Comparison of ENCODE assay signal across 8 cellular contexts in the genomic region with DNA sequence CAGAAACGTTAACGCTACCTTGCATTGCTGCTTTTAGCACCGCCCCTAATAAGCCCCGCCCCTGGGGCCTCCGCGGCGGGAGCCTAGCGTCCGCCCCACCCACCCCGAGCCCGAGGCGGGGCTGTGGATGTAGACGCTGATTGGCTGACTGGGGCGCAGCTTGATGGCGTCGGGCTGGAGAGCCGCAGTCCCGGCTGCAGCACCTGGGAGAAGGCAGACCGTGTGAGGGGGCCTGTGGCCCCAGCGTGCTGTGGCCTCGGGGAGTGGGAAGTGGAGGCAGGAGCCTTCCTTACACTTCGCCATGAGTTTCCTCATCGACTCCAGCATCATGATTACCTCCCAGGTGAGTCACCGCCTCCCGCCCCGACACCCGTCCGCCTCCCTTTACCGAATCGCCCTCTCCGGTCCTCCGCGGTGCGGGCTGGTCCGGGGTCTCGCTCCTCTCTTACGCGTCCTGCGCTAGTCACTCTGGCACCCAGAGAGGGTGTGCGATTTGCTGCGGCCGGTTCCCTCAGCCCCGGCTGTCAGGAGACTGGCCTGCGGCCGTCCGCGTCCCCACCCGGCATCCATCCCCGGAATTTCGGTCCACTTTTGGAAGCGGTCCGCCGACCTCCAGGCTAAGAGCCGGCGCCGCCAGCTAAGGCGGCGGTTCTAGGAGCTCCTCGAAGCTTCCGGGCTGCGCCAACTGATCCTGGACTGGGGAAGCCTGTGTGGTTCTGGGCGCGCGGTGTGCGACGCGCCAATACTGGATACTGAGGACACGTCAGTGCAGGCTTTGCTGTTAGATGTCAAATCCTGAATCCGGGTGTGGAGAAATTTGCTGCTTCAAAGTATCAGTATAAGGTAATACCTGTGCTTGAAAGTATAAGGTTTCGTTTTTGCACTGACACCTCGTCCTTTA. TPM values are rescaled to one million over a fixed set of nuclear protein-coding genes. Genes with fewer than 3 reads are reported as not detected.
DNase-seq lines count a peak whose midpoint lies in the region; ATAC-seq and TF ChIP-seq lines count a peak whose summit lies in the region.
"Not testable (repeated sequence)": the region's sequence is repeated elsewhere in the genome, so short reads cannot be mapped to it uniquely, and the experiment has no call there.

A gene (plus strand): TSS at position 156 of the 901 bp plus-strand sequence. CDS start 146 bp downstream, at position 302.

- peak within 1 kb of the TSS; percentile 58 for H3K4me3 ChIP-seq in RWPE2 (ENCODE audit: severe bottlenecking)
- peak within 1 kb of the TSS; percentile 80 for H3K4me3 ChIP-seq in fibroblast of the aortic adventitia (ENCODE audit: low read depth, low read length)

- H3K27me3 Mint-ChIP-seq in nephron (ENCODE audit: low read depth); stimulated activated naive CD8-positive, alpha-beta T cell treated with anti-CD3 and anti-CD28 coated beads, Interleukin-15, Interleukin-2, amounts not matched to agents 100 ng/mL and 50 ng/mL, for 24 hours: not testable (repeated sequence)

- peak within 1 kb of the TSS; percentile 90 to 91 (median 91) for H3K4me3 Mint-ChIP-seq in nephron
- H3K4me3 Mint-ChIP-seq in stimulated activated naive CD8-positive, alpha-beta T cell treated with anti-CD3 and anti-CD28 coated beads, Interleukin-15, Interleukin-2, amounts not matched to agents 100 ng/mL and 50 ng/mL, for 24 hours, result peak within 1 kb of the TSS; percentile 85

- peak; percentile 97 for ATAC-seq in RWPE2 (ENCODE audit: low read depth)

- not testable (repeated sequence) for H3K36me3 Mint-ChIP-seq in nephron (ENCODE audit: low read depth); stimulated activated naive CD8-positive, alpha-beta T cell treated with anti-CD3 and anti-CD28 coated beads, Interleukin-15, Interleukin-2, amounts not matched to agents 100 ng/mL and 50 ng/mL, for 24 hours (ENCODE audit: low read depth)

- H3K9me3 ChIP-seq in RWPE2 (ENCODE audit: severe bottlenecking), result not testable (repeated sequence)

- peak within 1 kb of the TSS in 2 of 3 experiments; percentile 78 to 79 for H3K27ac Mint-ChIP-seq in nephron
- peak within 1 kb of the TSS; percentile 87 for H3K27ac Mint-ChIP-seq in stimulated activated naive CD8-positive, alpha-beta T cell treated with anti-CD3 and anti-CD28 coated beads, Interleukin-15, Interleukin-2, amounts not matched to agents 100 ng/mL and 50 ng/mL, for 24 hours

- H3K9me3 Mint-ChIP-seq in nephron; stimulated activated naive CD8-positive, alpha-beta T cell treated with anti-CD3 and anti-CD28 coated beads, Interleukin-15, Interleukin-2, amounts not matched to agents 100 ng/mL and 50 ng/mL, for 24 hours: not testable (repeated sequence)

- H3K27me3 ChIP-seq in RWPE2 (ENCODE audit: insufficient read depth, poor library complexity, severe bottlenecking), result not testable (repeated sequence)

- H3K27ac ChIP-seq in RWPE2 (ENCODE audit: poor library complexity, severe bottlenecking), result peak within 1 kb of the TSS; percentile 25

- TF ChIP-seq CTCF in RWPE2 (IDR thresholded peaks at IDR 0.05; ENCODE audit: poor library complexity, severe bottlenecking); fibroblast of the aortic adventitia (IDR thresholded peaks at IDR 0.05; ENCODE audit: insufficient read depth, low read length); nephron (IDR thresholded peaks at IDR 0.05; ENCODE audit: unreplicated experiment in 3 of 3): not testable (repeated sequence)

- H3K4me1 Mint-ChIP-seq in nephron, result peaks cover 14% of the 10 kb centered on the region
- peaks cover 29% of the 10 kb centered on the region for H3K4me1 Mint-ChIP-seq in stimulated activated naive CD8-positive, alpha-beta T cell treated with anti-CD3 and anti-CD28 coated beads, Interleukin-15, Interleukin-2, amounts not matched to agents 100 ng/mL and 50 ng/mL, for 24 hours (ENCODE audit: low read depth)

- H3K36me3 ChIP-seq in RWPE2 (ENCODE audit: low read depth), result not testable (repeated sequence)

- not testable (repeated sequence) for H3K4me1 ChIP-seq in RWPE2 (ENCODE audit: insufficient read depth, poor library complexity, severe bottlenecking)

- DNase-seq in EH (ENCODE audit: low read depth) (peak; percentile 92), H4 (ENCODE audit: low spot score) (peak; percentile 86), LoVo (ENCODE audit: low spot score) (peak; percentile 90), RWPE2 (ENCODE audit: low spot score) (peak; percentile 92), fibroblast of the aortic adventitia (ENCODE audit: low read depth) (peak; percentile 88)
- peak; percentile 94 for DNase-seq in activated T-helper 9 cell treated with anti-CD3 and anti-CD28 coated beads, Interleukin-2, amount 50 U/mL, for 16 hours (ENCODE audit: low read depth)

RNA-seq across cellular contexts. Expression of the gene that starts here (rescaled TPM):
- 33.7 TPM in 2 replicates for total RNA-seq in H4 (2014; rRNA removed; shearing (Covaris generic))
- 32.7 and 37.7 TPM in 2 replicates for total RNA-seq in fibroblast of the aortic adventitia (ENCODE audit: low replicate concordance)

Comparison
In these comparisons a context has a peak if more than half of its experiments do, and no peak if none do; other contexts are left out.
1. Peak in every context shown above with its lines: DNase-seq, ATAC-seq, H3K4me3 ChIP-seq and H3K27ac ChIP-seq.